Comparison of ENCODE assay signal across 27 cellular contexts in the genomic region with DNA sequence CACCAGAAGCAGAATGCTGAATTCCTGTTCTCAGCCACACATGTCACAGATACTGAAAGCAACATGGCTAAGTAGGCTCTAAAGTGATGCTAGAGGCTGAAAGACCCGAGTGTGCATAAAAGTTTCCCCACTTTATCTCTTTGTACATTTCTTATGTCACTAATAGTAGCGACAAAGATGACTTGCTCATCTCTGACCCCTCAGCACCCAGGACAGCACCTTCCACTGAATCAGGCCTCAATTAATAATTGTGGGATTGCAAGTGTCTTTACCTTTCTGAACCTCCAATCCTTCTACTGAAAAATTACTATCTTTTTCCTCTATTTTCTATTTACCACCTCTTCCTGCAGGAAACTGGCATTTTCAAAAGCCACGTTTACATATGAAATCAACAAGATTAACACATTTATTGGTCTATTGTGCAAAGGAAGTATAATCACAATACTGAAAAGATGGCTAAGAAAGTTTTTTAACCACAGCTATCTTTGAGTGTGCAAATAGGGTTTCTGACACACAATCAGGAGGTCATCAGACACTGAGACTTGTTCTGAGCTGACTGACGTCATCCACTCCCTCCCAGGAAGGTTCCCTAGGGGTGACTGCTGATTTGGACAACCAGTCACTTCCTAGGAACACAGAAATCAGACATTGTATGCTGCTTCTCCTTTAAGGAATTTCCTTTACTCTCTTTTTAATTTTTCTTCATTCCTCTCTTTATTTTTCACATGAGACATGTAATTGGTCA.
"Had no signal": no experiment of that assay in that cellular context is flagged by ENCODE, and none has a peak within 500 bp of the region (broad histone marks: within the 10 kb centered on the region; RNA-seq: fewer than 3 reads in every experiment).

No MANE protein-coding gene starts in this region.

- H3K4me1 Mint-ChIP-seq: activated CD4-positive, alpha-beta memory T cell treated with anti-CD3 and anti-CD28 coated beads, Interleukin-2, amount 10 ng/mL, durations not matched to agents 7 days and 5 days; immature natural killer cell; naive B cell; stimulated activated effector memory CD8-positive, alpha-beta T cell treated with anti-CD3 and anti-CD28 coated beads, Interleukin-12 subunit alpha, Interleukin-12 subunit beta, amount 100 ng/mL, for 72 hours had no signal

- ATAC-seq: activated CD8-positive, alpha-beta memory T cell treated with anti-CD3 and anti-CD28 coated beads, Interleukin-2, amount 10 ng/mL, durations not matched to agents 7 days and 5 days; gastrocnemius medialis; heart left ventricle; left ventricle myocardium superior; stimulated activated effector memory CD8-positive, alpha-beta T cell treated with anti-CD3 and anti-CD28 coated beads, Interleukin-12 subunit alpha, Interleukin-12 subunit beta, amount 100 ng/mL, for 72 hours; upper lobe of right lung had no signal

- H3K27me3 ChIP-seq: dorsolateral prefrontal cortex, gastrocnemius medialis, heart left ventricle, right atrium auricular region, testis, upper lobe of right lung had no signal

- H3K4me1 ChIP-seq: gastrocnemius medialis, heart left ventricle, right atrium auricular region, testis, upper lobe of right lung had no signal

- H3K36me3 Mint-ChIP-seq: activated CD8-positive, alpha-beta memory T cell treated with anti-CD3 and anti-CD28 coated beads, Interleukin-2, amount 10 ng/mL, durations not matched to agents 7 days and 5 days; activated naive CD8-positive, alpha-beta T cell treated with anti-CD3 and anti-CD28 coated beads, Interleukin-2, amount 10 ng/mL, durations not matched to agents 7 days and 5 days; brain; immature natural killer cell; naive B cell; stimulated activated effector memory CD8-positive, alpha-beta T cell treated with anti-CD3 and anti-CD28 coated beads, Interleukin-12 subunit alpha, Interleukin-12 subunit beta, amount 100 ng/mL, for 72 hours had no signal

- H3K4me3 ChIP-seq: dorsolateral prefrontal cortex, gastrocnemius medialis, heart left ventricle, right atrium auricular region, skin epidermis, testis, upper lobe of right lung had no signal

- H3K9me3 ChIP-seq: gastrocnemius medialis, heart left ventricle, right atrium auricular region, testis, upper lobe of right lung had no signal

- H3K27ac ChIP-seq: dorsolateral prefrontal cortex, gastrocnemius medialis, heart left ventricle, right atrium auricular region, skin epidermis, testis, upper lobe of right lung had no signal

- DNase-seq: activated B cell treated with CpG ODN at 0.5 μM for 24 hours; activated CD4-positive, alpha-beta memory T cell treated with anti-CD3 and anti-CD28 coated beads, Interleukin-2, amount 10 ng/mL, durations not matched to agents 7 days and 5 days; activated CD4-positive, alpha-beta T cell treated with anti-CD3 and anti-CD28 coated beads for 48 hours; activated CD8-positive, alpha-beta memory T cell treated with anti-CD3 and anti-CD28 coated beads, Interleukin-2, amount 10 ng/mL, durations not matched to agents 7 days and 5 days; activated naive CD4-positive, alpha-beta T cell; activated naive CD8-positive, alpha-beta T cell treated with anti-CD3 and anti-CD28 coated beads, Interleukin-2, amount 10 ng/mL, durations not matched to agents 7 days and 5 days; amygdala; caudate nucleus; dorsolateral prefrontal cortex; endodermal cell; gastrocnemius medialis; heart left ventricle; immature natural killer cell; kidney glomerular epithelial cell; left ventricle myocardium superior; naive B cell; stimulated activated CD4-positive, alpha-beta T cell treated with anti-CD3 and anti-CD28 coated beads, Interleukin-15, amount 100 ng/mL, for 24 hours; stimulated activated CD4-positive, alpha-beta T cell treated with anti-CD3 and anti-CD28 coated beads, Interleukin-4, amount 100 ng/mL, for 24 hours; testis; upper lobe of right lung had no signal

- H3K4me3 Mint-ChIP-seq: activated B cell treated with CpG ODN at 0.5 μM for 24 hours; activated CD4-positive, alpha-beta memory T cell treated with anti-CD3 and anti-CD28 coated beads, Interleukin-2, amount 10 ng/mL, durations not matched to agents 7 days and 5 days; activated CD8-positive, alpha-beta memory T cell treated with anti-CD3 and anti-CD28 coated beads, Interleukin-2, amount 10 ng/mL, durations not matched to agents 7 days and 5 days; activated naive CD8-positive, alpha-beta T cell treated with anti-CD3 and anti-CD28 coated beads, Interleukin-2, amount 10 ng/mL, durations not matched to agents 7 days and 5 days; brain; endodermal cell; immature natural killer cell; naive B cell; neural crest cell; stimulated activated effector memory CD8-positive, alpha-beta T cell treated with anti-CD3 and anti-CD28 coated beads, Interleukin-12 subunit alpha, Interleukin-12 subunit beta, amount 100 ng/mL, for 72 hours; T-helper 2 cell treated with Interferon-gamma antibody and Interleukin-4, amounts not matched to agents 5 μg/mL and 100 μg/mL, for 36 hours had no signal

- H3K27ac Mint-ChIP-seq: activated B cell treated with CpG ODN at 0.5 μM for 24 hours; activated CD4-positive, alpha-beta memory T cell treated with anti-CD3 and anti-CD28 coated beads, Interleukin-2, amount 10 ng/mL, durations not matched to agents 7 days and 5 days; activated CD8-positive, alpha-beta memory T cell treated with anti-CD3 and anti-CD28 coated beads, Interleukin-2, amount 10 ng/mL, durations not matched to agents 7 days and 5 days; activated naive CD8-positive, alpha-beta T cell treated with anti-CD3 and anti-CD28 coated beads, Interleukin-2, amount 10 ng/mL, durations not matched to agents 7 days and 5 days; endodermal cell; immature natural killer cell; naive B cell; progenitor cell of endocrine pancreas; stimulated activated effector memory CD8-positive, alpha-beta T cell treated with anti-CD3 and anti-CD28 coated beads, Interleukin-12 subunit alpha, Interleukin-12 subunit beta, amount 100 ng/mL, for 72 hours; T-helper 2 cell treated with Interferon-gamma antibody and Interleukin-4, amounts not matched to agents 5 μg/mL and 100 μg/mL, for 36 hours had no signal

- H3K27me3 Mint-ChIP-seq: activated B cell treated with CpG ODN at 0.5 μM for 24 hours; activated CD4-positive, alpha-beta memory T cell treated with anti-CD3 and anti-CD28 coated beads, Interleukin-2, amount 10 ng/mL, durations not matched to agents 7 days and 5 days; activated CD8-positive, alpha-beta memory T cell treated with anti-CD3 and anti-CD28 coated beads, Interleukin-2, amount 10 ng/mL, durations not matched to agents 7 days and 5 days; activated naive CD8-positive, alpha-beta T cell treated with anti-CD3 and anti-CD28 coated beads, Interleukin-2, amount 10 ng/mL, durations not matched to agents 7 days and 5 days; brain; progenitor cell of endocrine pancreas had no signal

- H3K36me3 ChIP-seq: gastrocnemius medialis, heart left ventricle, right atrium auricular region, upper lobe of right lung had no signal
